ENCODE assay signal across 8 cellular contexts in the genomic region with DNA sequence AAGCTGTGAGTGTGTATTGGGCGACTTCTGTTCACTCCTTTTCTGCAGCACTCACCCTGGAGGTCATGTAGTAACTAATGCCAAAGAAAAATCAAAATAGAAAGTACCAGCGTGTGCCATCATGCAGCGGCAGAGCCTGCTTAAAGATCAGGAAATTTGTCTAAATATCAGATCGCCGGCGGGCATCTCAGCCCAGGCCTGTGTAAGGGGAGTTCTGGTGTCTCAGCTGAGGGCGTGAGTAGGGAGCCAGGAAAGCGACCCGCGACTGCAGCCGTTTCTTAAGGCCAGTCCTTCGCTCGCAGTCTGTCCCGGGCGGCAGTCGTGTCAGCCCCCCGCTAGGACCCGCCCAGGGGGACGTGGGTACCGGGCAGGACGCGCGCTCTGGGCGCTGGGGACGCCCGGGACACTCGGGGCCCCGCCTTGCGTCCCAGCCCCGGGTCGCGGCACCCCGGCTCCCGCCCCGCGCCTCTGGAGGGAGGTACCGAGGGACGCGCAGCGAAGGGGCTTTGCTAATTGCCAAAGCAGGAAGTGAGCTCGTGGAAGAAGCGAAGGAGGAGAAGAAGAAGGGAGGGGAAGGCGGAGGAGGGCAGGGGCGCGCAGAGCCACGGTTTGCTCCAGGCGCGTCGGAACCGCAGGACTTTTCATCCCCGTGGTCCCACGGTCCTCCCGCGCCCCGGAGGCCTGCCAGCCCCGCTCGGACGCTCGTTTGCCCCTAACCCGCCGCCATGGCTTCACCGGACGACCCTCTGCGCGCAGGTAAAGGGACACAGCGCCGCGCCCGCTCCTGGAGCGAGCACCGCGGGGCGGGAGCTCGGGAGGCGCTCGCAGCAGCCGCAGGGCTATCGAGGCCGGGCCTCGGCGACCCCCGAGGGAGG. TPM values are rescaled to one million over a fixed set of nuclear protein-coding genes. Genes with fewer than 3 reads are reported as not detected.
DNase-seq lines count a peak whose midpoint lies in the region; ATAC-seq, FAIRE-seq and TF ChIP-seq lines count a peak whose summit lies in the region.

No MANE protein-coding gene starts in this region.

- CTCF ChIA-PET in activated naive CD4-positive, alpha-beta T cell treated with anti-CD3 and anti-CD28 coated beads, Interleukin-2, amount 10 ng/mL, durations not matched to agents 7 days and 5 days (lab: Charles Lee), result interaction anchor here (1.1 kb wide), 1 partner anchor 13 kb away, joined by 3 read pairs; no protein-coding TSS in a partner anchor

- H3K27me3 Mint-ChIP-seq in activated naive CD4-positive, alpha-beta T cell treated with anti-CD3 and anti-CD28 coated beads, Interleukin-2, amount 10 ng/mL, durations not matched to agents 7 days and 5 days, result peaks cover 79% of the 10 kb centered on the region

- ATAC-seq in HG02938 (IDR thresholded peaks at IDR 0.05; ENCODE audit: unreplicated experiment), result peak; percentile 52
- peak; percentile 90 for ATAC-seq in left ventricle myocardium superior
- no peak for ATAC-seq in gastrocnemius medialis

- no peaks in the 10 kb centered on the region for H3K9me3 Mint-ChIP-seq in activated naive CD4-positive, alpha-beta T cell treated with anti-CD3 and anti-CD28 coated beads, Interleukin-2, amount 10 ng/mL, durations not matched to agents 7 days and 5 days

- H3K27ac Mint-ChIP-seq in activated naive CD4-positive, alpha-beta T cell treated with anti-CD3 and anti-CD28 coated beads, Interleukin-2, amount 10 ng/mL, durations not matched to agents 7 days and 5 days, result no peak overlapping the region

- peaks cover 19 to 45% (median 29%) of the 10 kb centered on the region in 3 donors for H3K27me3 ChIP-seq in gastrocnemius medialis

- FAIRE-seq in RCC 7860 (lab: Jason Lieb, UNC), result no peak

- TF ChIP-seq POLR2A in gastrocnemius medialis (IDR thresholded peaks at IDR 0.05), result no peak

- H3K4me1 Mint-ChIP-seq in activated naive CD4-positive, alpha-beta T cell treated with anti-CD3 and anti-CD28 coated beads, Interleukin-2, amount 10 ng/mL, durations not matched to agents 7 days and 5 days, result peaks cover 19% of the 10 kb centered on the region

- H3K4me3 ChIP-seq in gastrocnemius medialis, result peak overlapping the region; percentile 47 to 59 (median 50)

- H3K36me3 ChIP-seq in gastrocnemius medialis, result no peaks in the 10 kb centered on the region

- in situ Hi-C loops in gastrocnemius medialis (cut with MboI; ENCODE audit: low sequenced_read_pairs in 4 of 4), result no loop called here

- TF ChIP-seq CTCF in gastrocnemius medialis (IDR thresholded peaks at IDR 0.05 in 4 of 5, conservative IDR thresholded peaks at IDR 0.05 in 1 of 5), result no peak

- H3K4me3 Mint-ChIP-seq in activated naive CD4-positive, alpha-beta T cell treated with anti-CD3 and anti-CD28 coated beads, Interleukin-2, amount 10 ng/mL, durations not matched to agents 7 days and 5 days, result peak overlapping the region; percentile 82

- H3K4me1 ChIP-seq in gastrocnemius medialis, result peaks cover 0 to 3% of the 10 kb centered on the region in 2 donors

- intact Hi-C loops in left ventricle myocardium superior (cut with micrococcal nuclease), result no loop called here
- intact Hi-C loops in gastrocnemius medialis (cut with DNase I; ENCODE audit: low total_unique reads), result no loop called here

- DNase-seq in NCI-H2196 (lab: John Stamatoyannopoulos, UW; ENCODE audit: unreplicated experiment) (peak; percentile 15), NCI-H2196 treated with DMSO at 0.1 percent for 48 hours (lab: John Stamatoyannopoulos, UW; ENCODE audit: unreplicated experiment) (no peak), RPMI7951 (ENCODE audit: low read depth) (peak; percentile 31), left ventricle myocardium superior (peak; percentile 55), gastrocnemius medialis (no peak), RCC 7860 (ENCODE audit: low spot score) (no peak)
- peak; percentile 57 for DNase-seq in activated naive CD4-positive, alpha-beta T cell treated with anti-CD3 and anti-CD28 coated beads, Interleukin-2, amount 10 ng/mL, durations not matched to agents 7 days and 5 days

- H3K9me3 ChIP-seq in gastrocnemius medialis, result no peaks in the 10 kb centered on the region

- no peak overlapping the region for H3K27ac ChIP-seq in gastrocnemius medialis

- no peaks in the 10 kb centered on the region for H3K36me3 Mint-ChIP-seq in activated naive CD4-positive, alpha-beta T cell treated with anti-CD3 and anti-CD28 coated beads, Interleukin-2, amount 10 ng/mL, durations not matched to agents 7 days and 5 days

RNA-seq across cellular contexts. Expression of a gene that starts 1.1 kb away (rescaled TPM):
- 0.49 and 1.7 TPM in 2 replicates for total RNA-seq in RPMI7951 (2014; rRNA removed; shearing (Covaris generic))
- total RNA-seq in left ventricle myocardium superior (3.0 TPM), gastrocnemius medialis (not detected)

Comparison
In these comparisons a context has a peak if more than half of its experiments do, and no peak if none do; other contexts are left out.
1. DNase-seq: peak in NCI-H2196 (single experiment), RPMI7951 (single experiment), activated naive CD4-positive, alpha-beta T cell treated with anti-CD3 and anti-CD28 coated beads, Interleukin-2, amount 10 ng/mL, durations not matched to agents 7 days and 5 days (single experiment) and left ventricle myocardium superior (single experiment); none in NCI-H2196 treated with DMSO at 0.1 percent for 48 hours (single experiment), gastrocnemius medialis (0 of 2) and RCC 7860 (single experiment).
2. ATAC-seq: peak in HG02938 (single experiment) and left ventricle myocardium superior (single experiment); none in gastrocnemius medialis (0 of 2).